In the genomic region with DNA sequence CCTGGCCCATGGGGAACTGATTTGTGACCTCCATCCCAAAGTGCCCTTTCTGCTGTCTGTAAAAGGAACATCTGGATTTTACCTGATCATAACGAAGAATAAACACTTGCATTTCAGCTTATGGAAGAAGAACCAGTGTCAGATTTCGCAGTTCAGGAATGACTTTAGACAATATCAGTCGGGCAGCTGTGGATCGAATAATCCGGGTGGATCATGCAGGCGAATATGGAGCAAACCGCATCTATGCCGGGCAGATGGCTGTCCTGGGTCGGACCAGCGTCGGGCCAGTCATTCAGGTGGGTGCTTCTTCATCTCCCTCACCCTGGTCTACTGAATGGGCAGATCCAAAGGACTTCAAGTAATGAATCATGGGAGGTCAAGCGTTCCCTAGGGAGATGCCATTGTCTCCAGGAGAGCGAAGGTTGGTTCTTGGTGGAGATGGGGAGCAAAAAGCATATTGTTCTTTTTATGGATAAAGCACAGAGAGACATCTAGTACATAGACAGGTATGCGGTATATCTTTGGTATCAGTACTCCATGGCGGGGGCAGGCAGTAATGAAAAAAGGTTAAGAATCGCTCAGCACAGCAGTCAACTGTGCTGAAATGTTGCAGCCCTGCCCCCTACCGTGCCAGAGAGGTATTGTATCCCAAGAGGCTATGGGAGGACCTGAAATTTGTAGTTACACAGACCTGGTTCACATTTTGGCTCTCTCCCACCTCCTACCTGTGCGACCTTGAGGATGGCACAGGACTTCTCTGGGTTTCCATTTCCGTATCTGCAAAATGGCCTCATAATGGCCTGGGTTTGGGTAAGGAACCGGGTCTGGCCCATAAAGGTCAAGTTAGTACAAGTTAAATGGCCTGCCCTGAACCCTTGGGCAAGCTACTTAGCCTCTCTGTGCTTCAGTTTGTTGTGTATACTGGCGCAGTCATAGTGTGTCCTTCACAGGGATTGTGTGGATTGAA, we compare ENCODE assay signal across 8 cellular contexts. TPM values are rescaled to one million over a fixed set of nuclear protein-coding genes. Genes with fewer than 3 reads are reported as not detected.
A peak's percentile ranks its signal among the peaks of the same experiment; 100 is the strongest.
DNase-seq lines count a peak whose midpoint lies in the region; ATAC-seq and TF ChIP-seq lines count a peak whose summit lies in the region.

No MANE protein-coding gene starts in this region.

- no peak for ATAC-seq in HG03520 (IDR thresholded peaks at IDR 0.05; ENCODE audit: unreplicated experiment)

- H3K9me3 ChIP-seq in fibroblast of lung (ENCODE audit: control insufficient read depth, insufficient read depth, low read depth, low read length), result no peaks in the 10 kb centered on the region
- no peaks in the 10 kb centered on the region for H3K9me3 ChIP-seq in neutrophil

- H3K4me1 ChIP-seq in fibroblast of lung (ENCODE audit: control insufficient read depth, extremely low read depth, insufficient read depth, low read length) (no peaks in the 10 kb centered on the region), neutrophil (ENCODE audit: control insufficient read depth in 1 of 2, insufficient read depth in 1 of 2, low read depth in 1 of 2, low read length in 1 of 2) (peaks cover 38 to 42% of the 10 kb centered on the region in 2 experiments)

- no peak overlapping the region for H2AFZ ChIP-seq in fibroblast of lung (ENCODE audit: low read length)

- H4K20me1 ChIP-seq in fibroblast of lung (ENCODE audit: control insufficient read depth, extremely low read depth, insufficient read depth, low read length), result no peaks in the 10 kb centered on the region

- H3K79me2 ChIP-seq in fibroblast of lung (ENCODE audit: control insufficient read depth, insufficient read depth, low read length), result no peaks in the 10 kb centered on the region

- TF ChIP-seq CTCF in fibroblast of lung (conservative IDR thresholded peaks at IDR 0.05 in 1 of 2, IDR thresholded peaks at IDR 0.05 in 1 of 2; ENCODE audit: low read depth in 1 of 2, low read length in 2 of 2), result peak; percentile 73 to 80
- TF ChIP-seq CTCF in neutrophil (IDR thresholded peaks at IDR 0.05), result peak; percentile 78

- DNase-seq in activated gamma-delta T cell treated with Interleukin-2 at 50 U/mL for 16 hours (peak; percentile 16), activated gamma-delta T cell (lab: John Stamatoyannopoulos, UW) (no peak), NCI-H748 (lab: John Stamatoyannopoulos, UW; ENCODE audit: unreplicated experiment) (peak; percentile 30), activated T-cell treated with anti-CD3 and anti-CD28 coated beads for 4 hours (peak; percentile 19), fibroblast of lung (ENCODE audit: low read depth in 2 of 2) (peak; percentile 32 to 61), retina (no peak)

- no peak overlapping the region for H3K9ac ChIP-seq in fibroblast of lung (ENCODE audit: insufficient read depth, low read length)

- no peaks in the 10 kb centered on the region for H3K27me3 ChIP-seq in fibroblast of lung (ENCODE audit: control insufficient read depth, insufficient read depth, low read length)
- H3K27me3 ChIP-seq in neutrophil, result no peaks in the 10 kb centered on the region

- no peak overlapping the region for H3K4me2 ChIP-seq in fibroblast of lung (ENCODE audit: extremely low read depth, insufficient read depth, low read length)

- H3K27ac ChIP-seq in fibroblast of lung (ENCODE audit: insufficient read depth, low read length) (no peak overlapping the region), neutrophil (peak overlapping the region; percentile 78)

- H3K36me3 ChIP-seq in fibroblast of lung (ENCODE audit: control insufficient read depth, insufficient read depth, low read length) (peaks cover 4% of the 10 kb centered on the region), neutrophil (peaks cover 11% of the 10 kb centered on the region)

- H3K4me3 ChIP-seq in fibroblast of lung (replicated peaks in 1 of 4; ENCODE audit: control extremely low read depth in 1 of 4, insufficient read depth in 1 of 4, low read depth in 3 of 4, low read length in 4 of 4) (no peak overlapping the region), neutrophil (ENCODE audit: low read depth in 1 of 2, low read length in 1 of 2) (no peak overlapping the region)

RNA-seq across cellular contexts. Expression of a gene that starts 4.7 kb away (rescaled TPM):
- total RNA-seq in fibroblast of lung, result 19.8 and 20.5 TPM in 2 replicates
- polyA plus RNA-seq in fibroblast of lung, result 12.4 and 14.0 TPM in 2 replicates
- 13.6 and 14.7 TPM in 2 replicates for polyA plus RNA-seq in fibroblast of lung (2012)
- 3.7 and 4.0 TPM in 2 replicates for polyA minus RNA-seq in fibroblast of lung (ENCODE audit: low replicate concordance)

RNA-seq across cellular contexts. Expression of a gene that starts 41.7 kb away (rescaled TPM):
- total RNA-seq in fibroblast of lung, result 41.3 and 42.1 TPM in 2 replicates
- polyA plus RNA-seq in fibroblast of lung, result 19.8 and 23.1 TPM in 2 replicates
- polyA plus RNA-seq in fibroblast of lung (2012), result 14.1 and 19.1 TPM in 2 replicates
- polyA minus RNA-seq in fibroblast of lung (ENCODE audit: low replicate concordance), result 12.9 and 15.8 TPM in 2 replicates

Comparison
In these comparisons a context has a peak if more than half of its experiments do, and no peak if none do; other contexts are left out.
1. DNase-seq: peak in activated gamma-delta T cell treated with Interleukin-2 at 50 U/mL for 16 hours (single experiment), NCI-H748 (single experiment), activated T-cell treated with anti-CD3 and anti-CD28 coated beads for 4 hours (single experiment) and fibroblast of lung (2 of 2); none in activated gamma-delta T cell (single experiment) and retina (single experiment).